ENCODE assay signal across 17 cellular contexts in the genomic region with DNA sequence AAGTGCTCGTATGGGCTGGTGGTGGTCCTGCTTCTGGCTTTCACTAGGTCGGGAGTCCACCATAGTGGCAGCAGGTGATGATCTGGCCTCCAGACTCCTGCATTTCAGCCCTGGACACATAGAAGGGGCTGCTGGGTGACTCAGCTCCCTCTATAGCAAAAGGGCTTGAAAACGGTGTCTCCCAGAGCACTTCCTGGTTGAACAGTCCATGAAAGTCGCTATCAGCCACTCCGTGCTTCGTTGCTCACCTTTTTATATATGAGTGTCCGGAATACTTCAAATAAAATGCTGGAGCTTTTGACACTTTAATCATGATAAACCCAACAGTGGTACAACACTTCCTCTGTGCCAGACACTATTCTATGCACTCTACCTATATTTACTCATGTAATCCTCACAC.
DNase-seq lines count a peak whose midpoint lies in the region; ATAC-seq and TF ChIP-seq lines count a peak whose summit lies in the region.
"Had no signal": no experiment of that assay in that cellular context is flagged by ENCODE, and none has a peak within 500 bp of the region (broad histone marks: within the 10 kb centered on the region; RNA-seq: fewer than 3 reads in every experiment).

No MANE protein-coding gene starts in this region.

- H3K27ac ChIP-seq in stomach smooth muscle (ENCODE audit: low read length) (peak overlapping the region; percentile 88), tibial nerve (peak overlapping the region in 1 of 4 donors; percentile 1)

- H3K27ac Mint-ChIP-seq in progenitor cell of endocrine pancreas: no peak overlapping the region
- H3K27ac Mint-ChIP-seq: CD4-positive, alpha-beta memory T cell; GM23338; HFFc6 had no signal

- peak overlapping the region; percentile 71 for H3K4me2 ChIP-seq in Loucy (ENCODE audit: low read depth, low read length, poor library complexity, severe bottlenecking)
- H3K4me2 ChIP-seq: GM23338 had no signal

- H3K27me3 ChIP-seq in Loucy (ENCODE audit: insufficient read depth, low read length, poor library complexity, severe bottlenecking) (no peaks in the 10 kb centered on the region), stomach smooth muscle (ENCODE audit: control insufficient read depth in 1 of 2, insufficient read depth in 2 of 2, low read length in 2 of 2) (no peaks in the 10 kb centered on the region), tibial nerve (no peaks in the 10 kb centered on the region)

- H3K9me3 ChIP-seq in Loucy (ENCODE audit: insufficient read depth, low read depth, low read length) (no peaks in the 10 kb centered on the region), mucosa of descending colon (no peaks in the 10 kb centered on the region), stomach smooth muscle (ENCODE audit: control insufficient read depth in 2 of 2, low read length in 2 of 2) (no peaks in the 10 kb centered on the region), tibial nerve (no peaks in the 10 kb centered on the region)
- H3K9me3 ChIP-seq: HAP-1 had no signal

- H3K9ac ChIP-seq in Loucy (ENCODE audit: low read depth, low read length, poor library complexity, severe bottlenecking) (peak overlapping the region; percentile 70), stomach smooth muscle (ENCODE audit: low read length in 2 of 2) (no peak overlapping the region)

- peaks cover 56% of the 10 kb centered on the region for H3K4me1 ChIP-seq in Loucy (ENCODE audit: insufficient read depth, low read length, poor library complexity, severe bottlenecking)
- peaks cover 9% of the 10 kb centered on the region for H3K4me1 ChIP-seq in mucosa of descending colon (ENCODE audit: low read depth)
- peaks cover 75% of the 10 kb centered on the region for H3K4me1 ChIP-seq in stomach smooth muscle (ENCODE audit: control insufficient read depth, insufficient read depth, low read length)
- H3K4me1 ChIP-seq in tibial nerve: peaks cover 0 to 47% (median 4%) of the 10 kb centered on the region in 4 donors
- H3K4me1 ChIP-seq: HAP-1 had no signal

- no peaks in the 10 kb centered on the region for H3K9me2 ChIP-seq in Loucy (replicated peaks; ENCODE audit: low read depth, low read length)

- 81 to 87% methylated on average over 7 of the region's 7 CpGs for WGBS in tibial nerve, 2 donors

- no peaks in the 10 kb centered on the region for H3K36me3 Mint-ChIP-seq in progenitor cell of endocrine pancreas (ENCODE audit: insufficient read depth)

- no peak for TF ChIP-seq CTCF in Loucy (conservative IDR thresholded peaks at IDR 0.05; ENCODE audit: low read length)
- no peak for TF ChIP-seq CTCF in mucosa of descending colon (IDR thresholded peaks at IDR 0.05)
- no peak for TF ChIP-seq CTCF in progenitor cell of endocrine pancreas (IDR thresholded peaks at IDR 0.05; ENCODE audit: unreplicated experiment)
- TF ChIP-seq CTCF in tibial nerve (IDR thresholded peaks at IDR 0.05): no peak

- H3K4me3 Mint-ChIP-seq in progenitor cell of endocrine pancreas (ENCODE audit: low read depth): no peak overlapping the region
- H3K4me3 Mint-ChIP-seq: CD4-positive, alpha-beta memory T cell; GM23338; HFFc6 had no signal

- peak overlapping the region; percentile 59 for H2AFZ ChIP-seq in Loucy (ENCODE audit: low read length)
- H2AFZ ChIP-seq: GM23338 had no signal

- H3K4me1 Mint-ChIP-seq in progenitor cell of endocrine pancreas (ENCODE audit: low read depth): peaks cover 3% of the 10 kb centered on the region
- H3K4me1 Mint-ChIP-seq: CD4-positive, alpha-beta memory T cell had no signal

- peak; percentile 70 for ATAC-seq in mucosa of descending colon
- ATAC-seq: GM12878, GM23338 had no signal

- H3K36me3 ChIP-seq in Loucy (ENCODE audit: insufficient read depth, low read length) (no peaks in the 10 kb centered on the region), mucosa of descending colon (ENCODE audit: low read depth) (no peaks in the 10 kb centered on the region), stomach smooth muscle (ENCODE audit: control insufficient read depth in 2 of 2, insufficient read depth in 2 of 2, low read length in 2 of 2) (no peaks in the 10 kb centered on the region), tibial nerve (no peaks in the 10 kb centered on the region)
- H3K36me3 ChIP-seq: HAP-1 had no signal

- H3K4me3 ChIP-seq in Loucy (ENCODE audit: low read length, poor library complexity, severe bottlenecking) (peak overlapping the region; percentile 60), mucosa of descending colon (no peak overlapping the region), stomach smooth muscle (ENCODE audit: low read length in 2 of 2) (no peak overlapping the region), tibial nerve (no peak overlapping the region)
- H3K4me3 ChIP-seq: GM12878, GM23338, HAP-1 had no signal

- H3K79me2 ChIP-seq in Loucy (ENCODE audit: insufficient read depth, low read length): no peaks in the 10 kb centered on the region

- H3F3A ChIP-seq in Loucy (ENCODE audit: low read depth): peaks cover 27% of the 10 kb centered on the region

- no peak for DNase-seq in mucosa of descending colon
- DNase-seq in progenitor cell of endocrine pancreas (ENCODE audit: low spot score, unreplicated experiment): no peak
- DNase-seq in stimulated activated naive CD4-positive, alpha-beta T cell (lab: John Stamatoyannopoulos, UW): no peak
- DNase-seq in tibial nerve (ENCODE audit: low spot score in 2 of 2): no peak
- DNase-seq: C1 segment of cervical spinal cord; Calu3; CD4-positive, alpha-beta memory T cell; COR-L47; DMS79; EL; GDM1; HFFc6 had no signal

- no peak for TF ChIP-seq EP300 in tibial nerve (IDR thresholded peaks at IDR 0.05)

- no peaks in the 10 kb centered on the region for H3K9me3 Mint-ChIP-seq in progenitor cell of endocrine pancreas (ENCODE audit: low read depth)
- H3K9me3 Mint-ChIP-seq: GM23338, HFFc6 had no signal

- no peaks in the 10 kb centered on the region for H4K20me1 ChIP-seq in Loucy (ENCODE audit: insufficient read depth, low read length, poor library complexity, severe bottlenecking)

- intact Hi-C loops in mucosa of descending colon (cut with DNase I, micrococcal nuclease): no loop called here

- no peak for TF ChIP-seq POLR2A in tibial nerve (IDR thresholded peaks at IDR 0.05)

- H3K27me3 Mint-ChIP-seq in progenitor cell of endocrine pancreas: no peaks in the 10 kb centered on the region
- H3K27me3 Mint-ChIP-seq: CD4-positive, alpha-beta memory T cell had no signal
